In genomic region chrX:69060631-69061408, GRCh38 we compare ENCODE assay signal across 10 cellular contexts.
DNase-seq lines count a peak whose midpoint lies in the region; ATAC-seq and TF ChIP-seq lines count a peak whose summit lies in the region.
"Had no signal": no experiment of that assay in that cellular context is flagged by ENCODE, and none has a peak within 500 bp of the region (broad histone marks: within the 10 kb centered on the region; RNA-seq: fewer than 3 reads in every experiment).

No MANE protein-coding gene starts in this region.

- H3K4me1 ChIP-seq in psoas muscle (no peaks in the 10 kb centered on the region), smooth muscle cell (ENCODE audit: low read depth) (peaks cover 4% of the 10 kb centered on the region)

- H3K4me3 Mint-ChIP-seq in activated CD4-positive, alpha-beta T cell treated with anti-CD3 and anti-CD28 coated beads for 36 hours = no peak overlapping the region
- H3K4me3 Mint-ChIP-seq: T-helper 1 cell treated with Interleukin-12 subunit alpha and Interleukin-12 subunit beta and Interleukin-4 antibody, amounts not matched to agents 30 μg/mL and 1 μg/mL, for 36 hours had no signal

- H3K36me3 ChIP-seq in psoas muscle (ENCODE audit: insufficient read depth in 1 of 2, low read depth in 1 of 2) (no peaks in the 10 kb centered on the region), smooth muscle cell (ENCODE audit: low read depth) (no peaks in the 10 kb centered on the region)

- H3K27me3 ChIP-seq in psoas muscle (ENCODE audit: insufficient read depth in 3 of 3, low read length in 2 of 3) = peaks cover 0 to 16% (median 0%) of the 10 kb centered on the region in 3 donors
- H3K27me3 ChIP-seq in smooth muscle cell (ENCODE audit: low read depth) = no peaks in the 10 kb centered on the region

- no peak overlapping the region for H2AFZ ChIP-seq in smooth muscle cell (ENCODE audit: low read depth)

- H3K4me2 ChIP-seq in smooth muscle cell = no peak overlapping the region

- no peaks in the 10 kb centered on the region for H3K4me1 Mint-ChIP-seq in activated CD4-positive, alpha-beta T cell treated with anti-CD3 and anti-CD28 coated beads for 36 hours

- intact Hi-C loops in cardiac septum (cut with DNase I) = loop anchor here (2.0 to 10.0 kb wide), 3 partner anchors 164 to 232 kb away; partner anchors contain the start of gene EFNB1
- intact Hi-C loops in psoas muscle (cut with DNase I) = loop anchor here in 1 of 2 donors (1.0 kb wide), 1 partner anchor 233 kb away; no protein-coding TSS in a partner anchor
- intact Hi-C loops in activated CD4-positive, alpha-beta T cell treated with anti-CD3 and anti-CD28 coated beads for 36 hours (cut with DNase I, micrococcal nuclease) = no loop called here

- H3K9ac ChIP-seq in smooth muscle cell (ENCODE audit: low read depth) = no peak overlapping the region

- no peak for DNase-seq in GM12864 (ENCODE audit: low read depth)
- peak; percentile 63 for DNase-seq in cardiac septum (ENCODE audit: low spot score)
- no peak for DNase-seq in psoas muscle
- no peak for DNase-seq in activated CD4-positive, alpha-beta T cell treated with anti-CD3 and anti-CD28 coated beads for 36 hours
- DNase-seq in smooth muscle cell (lab: John Stamatoyannopoulos, UW; ENCODE audit: unreplicated experiment) = no peak
- no peak for DNase-seq in AML-193 (lab: John Stamatoyannopoulos, UW)
- DNase-seq in middle frontal gyrus (ENCODE audit: extremely low spot score, low spot score) = no peak
- DNase-seq: stimulated activated CD4-positive, alpha-beta T cell treated with anti-CD3 and anti-CD28 coated beads, Interleukin-15, amount 100 ng/mL, for 24 hours had no signal

- H3K4me3 ChIP-seq in GM12864 (ENCODE audit: low read depth, low read length) (no peak overlapping the region), psoas muscle (no peak overlapping the region), smooth muscle cell (no peak overlapping the region)

- H3F3A ChIP-seq in smooth muscle cell (ENCODE audit: low read depth) = no peaks in the 10 kb centered on the region

- TF ChIP-seq CTCF in GM12864 (IDR thresholded peaks at IDR 0.05; ENCODE audit: low read depth, low read length, missing control alignments) (peak; percentile 7), VCaP (conservative IDR thresholded peaks at IDR 0.05) (peak; percentile 39; the same call in 1 of the 2 replicates), psoas muscle (IDR thresholded peaks at IDR 0.05) (peak; percentile 29), smooth muscle cell (IDR thresholded peaks at IDR 0.05; ENCODE audit: borderline replicate concordance, insufficient read depth, poor library complexity, severe bottlenecking) (no peak)

- 36 to 51% (median 43%) methylated on average over 5 to 6 of the region's 6 CpGs for WGBS in psoas muscle, 3 donors
- 54% methylated on average over 6 of the region's 6 CpGs for WGBS in smooth muscle cell (ENCODE audit: low lambda C conversion rate)

- CTCF ChIA-PET in activated CD4-positive, alpha-beta T cell treated with anti-CD3 and anti-CD28 coated beads for 36 hours (lab: Charles Lee) = interaction anchor here (1.0 kb wide), 1 partner anchor 238 kb away, joined by 6 read pairs; no protein-coding TSS in a partner anchor

- H3K9me3 ChIP-seq in psoas muscle = peaks cover 7% of the 10 kb centered on the region
- H3K9me3 ChIP-seq in smooth muscle cell (replicated peaks; ENCODE audit: low read depth) = no peaks in the 10 kb centered on the region

- POLR2A ChIA-PET in activated CD4-positive, alpha-beta T cell treated with anti-CD3 and anti-CD28 coated beads for 36 hours (lab: Charles Lee) = no interaction called here

- no peak overlapping the region for H3K27ac Mint-ChIP-seq in activated CD4-positive, alpha-beta T cell treated with anti-CD3 and anti-CD28 coated beads for 36 hours
- H3K27ac Mint-ChIP-seq: T-helper 1 cell treated with Interleukin-12 subunit alpha and Interleukin-12 subunit beta and Interleukin-4 antibody, amounts not matched to agents 30 μg/mL and 1 μg/mL, for 36 hours had no signal

- H3K36me3 Mint-ChIP-seq in activated CD4-positive, alpha-beta T cell treated with anti-CD3 and anti-CD28 coated beads for 36 hours (ENCODE audit: low read depth) = no peaks in the 10 kb centered on the region

- peak; percentile 40 to 80 (median 74) for ATAC-seq in psoas muscle
- ATAC-seq in activated CD4-positive, alpha-beta T cell treated with anti-CD3 and anti-CD28 coated beads for 36 hours = no peak

- H3K27ac ChIP-seq in VCaP = no peak overlapping the region
- no peak overlapping the region for H3K27ac ChIP-seq in psoas muscle
- no peak overlapping the region for H3K27ac ChIP-seq in smooth muscle cell (ENCODE audit: low read depth)

- no peaks in the 10 kb centered on the region for H3K9me3 Mint-ChIP-seq in activated CD4-positive, alpha-beta T cell treated with anti-CD3 and anti-CD28 coated beads for 36 hours (ENCODE audit: low read depth)
- H3K9me3 Mint-ChIP-seq: T-helper 1 cell treated with Interleukin-12 subunit alpha and Interleukin-12 subunit beta and Interleukin-4 antibody, amounts not matched to agents 30 μg/mL and 1 μg/mL, for 36 hours had no signal

- no peaks in the 10 kb centered on the region for H3K27me3 Mint-ChIP-seq in activated CD4-positive, alpha-beta T cell treated with anti-CD3 and anti-CD28 coated beads for 36 hours

- no peaks in the 10 kb centered on the region for H4K20me1 ChIP-seq in smooth muscle cell (ENCODE audit: low read depth)

- no peaks in the 10 kb centered on the region for H3K79me2 ChIP-seq in smooth muscle cell (ENCODE audit: low read depth)
